Comparison of ENCODE assay signal across 16 cellular contexts in genomic region chr4:3241905-3242304, GRCh38. TPM values are rescaled to one million over a fixed set of nuclear protein-coding genes. Genes with fewer than 3 reads are reported as not detected.
DNase-seq lines count a peak whose midpoint lies in the region; ATAC-seq and TF ChIP-seq lines count a peak whose summit lies in the region.
"Had no signal": no experiment of that assay in that cellular context is flagged by ENCODE, and none has a peak within 500 bp of the region (broad histone marks: within the 10 kb centered on the region; RNA-seq: fewer than 3 reads in every experiment).

No MANE protein-coding gene starts in this region.

- no peaks in the 10 kb centered on the region for H3K9me3 Mint-ChIP-seq in endothelial cell (ENCODE audit: unreplicated experiment)
- H3K9me3 Mint-ChIP-seq: stimulated activated naive CD8-positive, alpha-beta T cell treated with anti-CD3 and anti-CD28 coated beads, Interleukin-15, amount 100 ng/mL, for 72 hours had no signal

- intact Hi-C loops in left cardiac atrium (cut with DNase I) (no loop called here), left ventricle myocardium inferior (cut with micrococcal nuclease) (no loop called here), mucosa of descending colon (cut with DNase I, micrococcal nuclease) (no loop called here)

- peak overlapping the region; percentile 44 for H3K4me3 Mint-ChIP-seq in endothelial cell (ENCODE audit: unreplicated experiment)
- H3K4me3 Mint-ChIP-seq: stimulated activated naive CD8-positive, alpha-beta T cell treated with anti-CD3 and anti-CD28 coated beads, Interleukin-15, amount 100 ng/mL, for 72 hours had no signal

- H3K4me1 ChIP-seq in left ventricle myocardium inferior: peaks cover 3% of the 10 kb centered on the region
- H3K4me1 ChIP-seq in mucosa of descending colon (ENCODE audit: low read depth): no peaks in the 10 kb centered on the region

- H3K4me3 ChIP-seq in left ventricle myocardium inferior: no peak overlapping the region
- H3K4me3 ChIP-seq in mucosa of descending colon: no peak overlapping the region

- no peak overlapping the region for H3K27ac ChIP-seq in left ventricle myocardium inferior (replicated peaks)

- peaks cover 31% of the 10 kb centered on the region for H3K36me3 Mint-ChIP-seq in endothelial cell (ENCODE audit: low read depth, unreplicated experiment)

- no peak for TF ChIP-seq CTCF in left ventricle myocardium inferior (IDR thresholded peaks at IDR 0.05; ENCODE audit: borderline replicate concordance)
- TF ChIP-seq CTCF in endothelial cell (IDR thresholded peaks at IDR 0.05; ENCODE audit: unreplicated experiment): no peak
- no peak for TF ChIP-seq CTCF in mucosa of descending colon (IDR thresholded peaks at IDR 0.05)

- ATAC-seq in left cardiac atrium: peak in 1 of 2 donors; percentile 35
- ATAC-seq in mucosa of descending colon: no peak
- ATAC-seq in HG02981 (IDR thresholded peaks at IDR 0.05; ENCODE audit: unreplicated experiment): no peak
- no peak for ATAC-seq in GM21737 (IDR thresholded peaks at IDR 0.05; ENCODE audit: unreplicated experiment)
- no peak for ATAC-seq in GM18907 (IDR thresholded peaks at IDR 0.05; ENCODE audit: unreplicated experiment)
- ATAC-seq: stimulated activated naive CD8-positive, alpha-beta T cell treated with anti-CD3 and anti-CD28 coated beads, Interleukin-15, amount 100 ng/mL, for 72 hours had no signal

- H3K4me1 Mint-ChIP-seq in endothelial cell (ENCODE audit: unreplicated experiment): no peaks in the 10 kb centered on the region

- H3K9me3 ChIP-seq in left ventricle myocardium inferior (replicated peaks) (no peaks in the 10 kb centered on the region), mucosa of descending colon (no peaks in the 10 kb centered on the region)

- peaks cover 11% of the 10 kb centered on the region for H3K27me3 Mint-ChIP-seq in endothelial cell (ENCODE audit: unreplicated experiment)
- H3K27me3 Mint-ChIP-seq: stimulated activated naive CD8-positive, alpha-beta T cell treated with anti-CD3 and anti-CD28 coated beads, Interleukin-15, amount 100 ng/mL, for 72 hours had no signal

- DNase-seq in left cardiac atrium: peak; percentile 46
- no peak for DNase-seq in left ventricle myocardium inferior
- no peak for DNase-seq in endothelial cell (ENCODE audit: low spot score)
- DNase-seq in mucosa of descending colon: peak in 2 of 3 donors; percentile 20 to 31
- DNase-seq in hippocampal formation (lab: John Stamatoyannopoulos, UW): no peak
- DNase-seq: activated CD4-positive, alpha-beta T cell treated with anti-CD3 and anti-CD28 coated beads, Interleukin-2, amount 50 U/mL, for 4 hours; activated T-cell treated with anti-CD3 and anti-CD28 coated beads, Interleukin-2, amount 50 U/mL, for 48 hours; aorta; GDM1; KG1; NCI-H1092; SHP77; stimulated activated naive CD8-positive, alpha-beta T cell treated with anti-CD3 and anti-CD28 coated beads, Interleukin-15, amount 100 ng/mL, for 72 hours had no signal

- H3K27me3 ChIP-seq in left ventricle myocardium inferior (ENCODE audit: low read depth): no peaks in the 10 kb centered on the region

- H3K36me3 ChIP-seq in left ventricle myocardium inferior: peaks cover 48% of the 10 kb centered on the region
- no peaks in the 10 kb centered on the region for H3K36me3 ChIP-seq in mucosa of descending colon (ENCODE audit: low read depth)

- H3K27ac Mint-ChIP-seq in endothelial cell (ENCODE audit: unreplicated experiment): peak overlapping the region; percentile 20

RNA-seq across cellular contexts. Expression of gene MSANTD1, which starts 7.1 kb away (rescaled TPM):
- under 1 TPM; 0.41 to 0.42 TPM for total RNA-seq in left cardiac atrium
- total RNA-seq in left ventricle myocardium inferior: 0.44 TPM
- 0.97 TPM for total RNA-seq in endothelial cell (ENCODE audit: unreplicated experiment)
- 1 to 10 TPM in 1 of 3 donors, under 1 TPM in 2; 0.58 to 1.3 (median 0.69) TPM for total RNA-seq in mucosa of descending colon

RNA-seq across cellular contexts. Expression of gene RGS12, which starts 50.9 kb away (rescaled TPM):
- total RNA-seq in left cardiac atrium (10 to 100 TPM; 13.3 to 16.6 TPM), left ventricle myocardium inferior (13.4 TPM), endothelial cell (ENCODE audit: unreplicated experiment) (116 TPM), mucosa of descending colon (10 to 100 TPM; 16.4 to 28.9 (median 16.8) TPM)

Comparison
In these comparisons a context has a peak if more than half of its experiments do, and no peak if none do; other contexts are left out.
1. DNase-seq: peak in left cardiac atrium (single experiment) and mucosa of descending colon (2 of 3); none in left ventricle myocardium inferior (single experiment), endothelial cell (single experiment) and hippocampal formation (0 of 2).